In the genomic region with DNA sequence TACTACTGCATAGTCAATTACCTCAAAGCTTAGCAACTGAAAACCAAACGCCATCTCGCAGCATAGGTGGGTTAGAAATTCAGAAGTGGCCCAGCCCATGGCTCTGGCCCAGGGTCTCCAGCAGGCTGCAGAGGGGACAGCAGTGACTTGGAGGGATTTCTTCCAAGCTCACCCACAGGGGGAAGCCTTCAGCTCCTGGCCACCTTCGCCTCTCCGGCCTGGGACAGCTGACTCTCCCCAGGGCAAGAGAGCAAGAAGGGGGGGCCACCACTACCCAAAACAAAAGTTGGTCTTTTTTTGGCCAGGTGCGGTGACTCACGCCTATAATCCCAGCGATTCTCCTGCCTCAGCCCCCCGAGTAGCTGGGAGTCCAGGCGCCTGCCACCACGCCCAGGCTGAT, we compare ENCODE assay signal across 2 cellular contexts.
TF ChIP-seq lines count a peak whose summit lies in the region.

No MANE protein-coding gene starts in this region.

TF ChIP-seq in SK-N-SH, 30 proteins besides CTCF, POLR2A, EP300 and RAD21 (continued from another document):
- no peak for TF ChIP-seq RXRA (IDR thresholded peaks at IDR 0.05; ENCODE audit: borderline replicate concordance, low read depth)
- no peak for TF ChIP-seq GATA2 (CRISPR knock-in tag; IDR thresholded peaks at IDR 0.05)
- no peak for TF ChIP-seq GABPA (IDR thresholded peaks at IDR 0.05; ENCODE audit: low read depth)
- TF ChIP-seq TEAD4 (IDR thresholded peaks at IDR 0.05; ENCODE audit: borderline replicate concordance, insufficient read depth) = no peak
- TF ChIP-seq RCOR1 (IDR thresholded peaks at IDR 0.05; ENCODE audit: low read length) = no peak

TF ChIP-seq in SK-N-SH treated with all-trans-retinoic acid at 6 μM for 48 hours, 23 proteins besides CTCF, POLR2A, EP300 and RAD21 (continued from another document):
- TF ChIP-seq TSHZ2 (CRISPR knock-in tag; IDR thresholded peaks at IDR 0.05) = no peak
- TF ChIP-seq ESRRG (CRISPR knock-in tag; IDR thresholded peaks at IDR 0.05) = no peak
- TF ChIP-seq ISL1 (CRISPR knock-in tag; IDR thresholded peaks at IDR 0.05) = no peak
- TF ChIP-seq, protein P1, sequence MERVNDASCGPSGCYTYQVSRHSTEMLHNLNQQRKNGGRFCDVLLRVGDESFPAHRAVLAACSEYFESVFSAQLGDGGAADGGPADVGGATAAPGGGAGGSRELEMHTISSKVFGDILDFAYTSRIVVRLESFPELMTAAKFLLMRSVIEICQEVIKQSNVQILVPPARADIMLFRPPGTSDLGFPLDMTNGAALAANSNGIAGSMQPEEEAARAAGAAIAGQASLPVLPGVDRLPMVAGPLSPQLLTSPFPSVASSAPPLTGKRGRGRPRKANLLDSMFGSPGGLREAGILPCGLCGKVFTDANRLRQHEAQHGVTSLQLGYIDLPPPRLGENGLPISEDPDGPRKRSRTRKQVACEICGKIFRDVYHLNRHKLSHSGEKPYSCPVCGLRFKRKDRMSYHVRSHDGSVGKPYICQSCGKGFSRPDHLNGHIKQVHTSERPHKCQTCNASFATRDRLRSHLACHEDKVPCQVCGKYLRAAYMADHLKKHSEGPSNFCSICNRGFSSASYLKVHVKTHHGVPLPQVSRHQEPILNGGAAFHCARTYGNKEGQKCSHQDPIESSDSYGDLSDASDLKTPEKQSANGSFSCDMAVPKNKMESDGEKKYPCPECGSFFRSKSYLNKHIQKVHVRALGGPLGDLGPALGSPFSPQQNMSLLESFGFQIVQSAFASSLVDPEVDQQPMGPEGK (CRISPR knock-in tag; IDR thresholded peaks at IDR 0.05; ENCODE audit: borderline replicate concordance) = no peak
- no peak for TF ChIP-seq CSDC2 (CRISPR knock-in tag; IDR thresholded peaks at IDR 0.05)
- TF ChIP-seq, protein P2, sequence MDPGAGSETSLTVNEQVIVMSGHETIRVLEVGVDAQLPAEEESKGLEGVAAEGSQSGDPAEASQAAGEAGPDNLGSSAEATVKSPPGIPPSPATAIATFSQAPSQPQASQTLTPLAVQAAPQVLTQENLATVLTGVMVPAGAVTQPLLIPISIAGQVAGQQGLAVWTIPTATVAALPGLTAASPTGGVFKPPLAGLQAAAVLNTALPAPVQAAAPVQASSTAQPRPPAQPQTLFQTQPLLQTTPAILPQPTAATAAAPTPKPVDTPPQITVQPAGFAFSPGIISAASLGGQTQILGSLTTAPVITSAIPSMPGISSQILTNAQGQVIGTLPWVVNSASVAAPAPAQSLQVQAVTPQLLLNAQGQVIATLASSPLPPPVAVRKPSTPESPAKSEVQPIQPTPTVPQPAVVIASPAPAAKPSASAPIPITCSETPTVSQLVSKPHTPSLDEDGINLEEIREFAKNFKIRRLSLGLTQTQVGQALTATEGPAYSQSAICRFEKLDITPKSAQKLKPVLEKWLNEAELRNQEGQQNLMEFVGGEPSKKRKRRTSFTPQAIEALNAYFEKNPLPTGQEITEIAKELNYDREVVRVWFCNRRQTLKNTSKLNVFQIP (CRISPR knock-in tag; IDR thresholded peaks at IDR 0.05; ENCODE audit: borderline replicate concordance, low read depth) = no peak
- no peak for TF ChIP-seq ZFP3 (CRISPR knock-in tag; IDR thresholded peaks at IDR 0.05)
- TF ChIP-seq ZFP30 (CRISPR knock-in tag; IDR thresholded peaks at IDR 0.05) = no peak
- TF ChIP-seq TCF4 (CRISPR knock-in tag; IDR thresholded peaks at IDR 0.05; ENCODE audit: borderline replicate concordance) = no peak
- TF ChIP-seq SNAI2 (CRISPR knock-in tag; IDR thresholded peaks at IDR 0.05) = no peak
- TF ChIP-seq ZNF70 (CRISPR knock-in tag; IDR thresholded peaks at IDR 0.05) = no peak
- TF ChIP-seq OSR1 (CRISPR knock-in tag; IDR thresholded peaks at IDR 0.05) = no peak
- no peak for TF ChIP-seq BACH2 (CRISPR knock-in tag; IDR thresholded peaks at IDR 0.05; ENCODE audit: borderline replicate concordance)
- TF ChIP-seq, protein P3, sequence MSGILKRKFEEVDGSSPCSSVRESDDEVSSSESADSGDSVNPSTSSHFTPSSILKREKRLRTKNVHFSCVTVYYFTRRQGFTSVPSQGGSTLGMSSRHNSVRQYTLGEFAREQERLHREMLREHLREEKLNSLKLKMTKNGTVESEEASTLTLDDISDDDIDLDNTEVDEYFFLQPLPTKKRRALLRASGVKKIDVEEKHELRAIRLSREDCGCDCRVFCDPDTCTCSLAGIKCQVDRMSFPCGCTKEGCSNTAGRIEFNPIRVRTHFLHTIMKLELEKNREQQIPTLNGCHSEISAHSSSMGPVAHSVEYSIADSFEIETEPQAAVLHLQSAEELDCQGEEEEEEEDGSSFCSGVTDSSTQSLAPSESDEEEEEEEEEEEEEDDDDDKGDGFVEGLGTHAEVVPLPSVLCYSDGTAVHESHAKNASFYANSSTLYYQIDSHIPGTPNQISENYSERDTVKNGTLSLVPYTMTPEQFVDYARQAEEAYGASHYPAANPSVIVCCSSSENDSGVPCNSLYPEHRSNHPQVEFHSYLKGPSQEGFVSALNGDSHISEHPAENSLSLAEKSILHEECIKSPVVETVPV (CRISPR knock-in tag; IDR thresholded peaks at IDR 0.05) = no peak
